ENCODE assay signal across 5 cellular contexts in the genomic region with DNA sequence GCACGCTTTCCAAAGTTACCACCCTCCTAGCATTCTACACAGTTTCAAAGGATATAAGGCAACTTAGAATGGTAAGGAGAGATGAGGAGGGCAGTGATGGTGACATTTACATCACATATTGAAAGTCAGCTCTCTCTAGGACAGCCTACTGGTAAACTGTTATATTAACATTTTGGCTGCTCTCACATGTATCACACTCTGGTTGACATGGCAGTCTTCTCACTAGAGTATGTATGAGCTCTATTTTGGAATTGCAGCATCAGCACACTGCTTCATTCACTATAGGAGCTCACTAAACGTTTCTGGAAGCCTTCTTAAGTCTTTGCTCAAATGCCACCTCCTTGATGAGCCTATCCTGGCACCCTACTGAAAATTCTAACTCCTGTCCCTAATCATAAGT.
"Had no signal": no experiment of that assay in that cellular context is flagged by ENCODE, and none has a peak within 500 bp of the region (broad histone marks: within the 10 kb centered on the region; RNA-seq: fewer than 3 reads in every experiment).

No MANE protein-coding gene starts in this region.

- ATAC-seq: GM23338, K562 had no signal

- DNase-seq: H9, HCEC 1CT, IMR-90 had no signal

- H3K4me3 ChIP-seq: GM23338, K562 had no signal
